In the genomic region with DNA sequence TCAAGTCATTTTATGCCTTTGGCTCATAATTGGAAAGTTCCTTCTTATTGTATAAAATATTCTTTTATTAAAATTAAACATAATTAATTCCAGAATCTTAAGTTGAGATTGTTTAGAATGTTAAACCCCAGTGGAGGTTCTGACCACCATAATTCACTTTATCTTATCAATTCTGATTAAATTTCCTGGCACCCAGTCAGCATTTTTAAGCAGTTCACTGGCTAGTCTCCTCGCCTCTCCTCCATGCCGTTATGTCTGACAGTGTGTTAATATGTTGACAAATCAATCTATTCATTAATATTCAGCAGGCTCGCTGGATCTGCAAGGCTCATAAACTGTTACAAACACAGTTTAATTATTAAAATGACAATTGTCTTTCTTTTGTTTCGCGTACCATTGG, we compare ENCODE assay signal across 29 cellular contexts.
"Had no signal": no experiment of that assay in that cellular context is flagged by ENCODE, and none has a peak within 500 bp of the region (broad histone marks: within the 10 kb centered on the region; RNA-seq: fewer than 3 reads in every experiment).

No MANE protein-coding gene starts in this region.

- FAIRE-seq: colon, endothelial cell of umbilical vein had no signal

- ATAC-seq: activated CD4-positive, CD25-positive, alpha-beta regulatory T cell treated with anti-CD3 and anti-CD28 coated beads, Interleukin-2, amount 50 U/mL, for 24 hours; activated naive CD8-positive, alpha-beta T cell treated with anti-CD3 and anti-CD28 coated beads, Interleukin-2, amount 50 U/mL, for 24 hours; effector memory CD8-positive, alpha-beta T cell; esophagus mucosa; gastroesophageal sphincter; naive thymus-derived CD8-positive, alpha-beta T cell had no signal

- H3K36me3 Mint-ChIP-seq: mesothelial cell of epicardium; naive thymus-derived CD8-positive, alpha-beta T cell had no signal

- H3K4me3 Mint-ChIP-seq: activated CD4-positive, alpha-beta memory T cell treated with anti-CD3 and anti-CD28 coated beads, Interleukin-2, amount 10 ng/mL, durations not matched to agents 7 days and 5 days; activated CD4-positive, alpha-beta T cell treated with anti-CD3 and anti-CD28 coated beads, Interleukin-2, amount 10 ng/mL, durations not matched to agents 24 days and 14 days; activated naive CD8-positive, alpha-beta T cell treated with anti-CD3 and anti-CD28 coated beads, Interleukin-2, amount 50 U/mL, for 24 hours; activated T-helper 1 cell treated with anti-CD3 and anti-CD28 coated beads, Interleukin-12 subunit alpha, Interleukin-12 subunit beta, Interleukin-2, Interleukin-4 antibody, amounts not matched to agents 30 ng/mL and 10 ng/mL and 1 ng/mL, durations not matched to agents 14 hours and 24 hours and 36 hours; effector memory CD8-positive, alpha-beta T cell; mesothelial cell of epicardium; naive thymus-derived CD8-positive, alpha-beta T cell had no signal

- H3K9me3 Mint-ChIP-seq: activated CD4-positive, alpha-beta T cell treated with anti-CD3 and anti-CD28 coated beads, Interleukin-2, amount 10 ng/mL, durations not matched to agents 24 days and 14 days; mesothelial cell of epicardium had no signal

- H3K27me3 ChIP-seq: ascending aorta, gastroesophageal sphincter, spleen, testis had no signal

- H3K27me3 Mint-ChIP-seq: activated CD4-positive, alpha-beta memory T cell treated with anti-CD3 and anti-CD28 coated beads, Interleukin-2, amount 10 ng/mL, durations not matched to agents 7 days and 5 days; activated CD4-positive, alpha-beta T cell treated with anti-CD3 and anti-CD28 coated beads, Interleukin-2, amount 10 ng/mL, durations not matched to agents 24 days and 14 days; activated naive CD8-positive, alpha-beta T cell treated with anti-CD3 and anti-CD28 coated beads, Interleukin-2, amount 50 U/mL, for 24 hours; effector memory CD8-positive, alpha-beta T cell; naive thymus-derived CD8-positive, alpha-beta T cell; progenitor cell of endocrine pancreas had no signal

- DNase-seq: activated CD4-positive, alpha-beta memory T cell treated with anti-CD3 and anti-CD28 coated beads, Interleukin-2, amount 10 ng/mL, durations not matched to agents 7 days and 5 days; activated CD4-positive, alpha-beta T cell treated with anti-CD3 and anti-CD28 coated beads, Interleukin-2, amount 10 ng/mL, durations not matched to agents 24 days and 14 days; activated gamma-delta T cell; activated naive CD4-positive, alpha-beta T cell treated with anti-CD3 and anti-CD28 coated beads, Interleukin-2, amount 50 U/mL, for 16 hours; activated naive CD8-positive, alpha-beta T cell treated with anti-CD3 and anti-CD28 coated beads, Interleukin-2, amount 50 U/mL, for 24 hours; central memory CD4-positive, alpha-beta T cell; effector memory CD8-positive, alpha-beta T cell; head of caudate nucleus; hypothalamus; islet precursor cell; left cardiac atrium; naive thymus-derived CD8-positive, alpha-beta T cell; retina; spleen; stimulated activated CD4-positive, alpha-beta T cell treated with anti-CD3 and anti-CD28 coated beads, Interleukin-4, amount 100 ng/mL, for 1 hour; stimulated activated naive CD4-positive, alpha-beta T cell; T-helper 2 cell; testis; trophoblast cell had no signal

- H3K27ac ChIP-seq: ascending aorta, gastroesophageal sphincter, spleen, testis had no signal

- H3K27ac Mint-ChIP-seq: activated CD4-positive, alpha-beta memory T cell treated with anti-CD3 and anti-CD28 coated beads, Interleukin-2, amount 10 ng/mL, durations not matched to agents 7 days and 5 days; activated CD4-positive, alpha-beta T cell treated with anti-CD3 and anti-CD28 coated beads, Interleukin-2, amount 10 ng/mL, durations not matched to agents 24 days and 14 days; activated naive CD8-positive, alpha-beta T cell treated with anti-CD3 and anti-CD28 coated beads, Interleukin-2, amount 50 U/mL, for 24 hours; activated T-helper 1 cell treated with anti-CD3 and anti-CD28 coated beads, Interleukin-12 subunit alpha, Interleukin-12 subunit beta, Interleukin-2, Interleukin-4 antibody, amounts not matched to agents 30 ng/mL and 10 ng/mL and 1 ng/mL, durations not matched to agents 14 hours and 24 hours and 36 hours; effector memory CD8-positive, alpha-beta T cell; mesothelial cell of epicardium; naive thymus-derived CD8-positive, alpha-beta T cell; progenitor cell of endocrine pancreas had no signal

- H3K9me3 ChIP-seq: ascending aorta, gastroesophageal sphincter, spleen, testis had no signal

- H3K4me1 ChIP-seq: spleen, testis had no signal

- H3K4me3 ChIP-seq: gastroesophageal sphincter, lung, spleen, testis had no signal

- H3K4me1 Mint-ChIP-seq: activated CD4-positive, alpha-beta memory T cell treated with anti-CD3 and anti-CD28 coated beads, Interleukin-2, amount 10 ng/mL, durations not matched to agents 7 days and 5 days; activated CD4-positive, alpha-beta T cell treated with anti-CD3 and anti-CD28 coated beads, Interleukin-2, amount 10 ng/mL, durations not matched to agents 24 days and 14 days; activated naive CD8-positive, alpha-beta T cell treated with anti-CD3 and anti-CD28 coated beads, Interleukin-2, amount 50 U/mL, for 24 hours; naive thymus-derived CD8-positive, alpha-beta T cell had no signal

- H3K36me3 ChIP-seq: ascending aorta, gastroesophageal sphincter, spleen had no signal
